ENCODE assay signal across 24 cellular contexts in the genomic region with DNA sequence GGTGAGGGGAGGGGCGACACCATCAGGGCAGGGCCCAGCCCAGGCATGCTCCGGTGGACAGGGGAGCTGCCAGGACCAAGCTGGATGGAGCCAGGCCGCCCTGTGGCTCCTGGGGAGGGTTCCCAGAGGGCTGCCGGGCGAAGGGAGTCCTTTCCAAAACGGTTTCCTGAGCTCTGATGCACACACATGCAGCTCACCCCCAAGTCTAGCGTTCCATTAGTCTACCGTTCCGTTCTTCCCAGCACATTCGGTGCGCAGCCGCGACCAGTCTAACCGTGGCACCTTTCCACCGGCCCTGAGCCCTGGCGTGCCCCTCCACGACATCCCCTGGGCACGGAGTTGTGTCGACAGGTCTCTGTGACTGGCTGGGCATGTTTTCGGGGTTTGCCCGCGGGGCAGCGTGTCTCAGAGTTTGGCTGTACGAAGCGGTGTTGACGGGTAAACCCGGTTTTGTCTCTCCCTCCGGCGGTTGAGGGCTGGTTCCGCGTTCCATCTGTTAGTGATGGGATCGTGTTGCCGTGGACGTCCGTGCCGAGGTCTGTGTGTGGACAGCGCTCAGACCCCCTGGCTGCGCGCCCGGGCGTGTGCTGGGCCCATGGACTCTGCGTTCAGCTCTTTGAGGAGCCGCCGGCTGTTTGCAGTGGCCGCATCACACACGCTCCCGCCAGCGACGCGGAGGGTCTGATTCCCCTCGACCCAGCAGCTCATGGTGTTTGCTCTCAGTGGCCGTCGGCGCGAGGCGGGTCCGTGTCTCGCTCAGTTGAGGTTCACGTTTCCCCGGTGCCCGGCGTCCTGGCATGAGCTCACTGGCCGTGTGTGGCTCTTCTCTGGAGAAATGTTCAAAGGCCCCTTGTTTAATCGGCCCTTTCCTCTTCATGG.
"Had no signal": no experiment of that assay in that cellular context is flagged by ENCODE, and none has a peak within 500 bp of the region (broad histone marks: within the 10 kb centered on the region; RNA-seq: fewer than 3 reads in every experiment).

No MANE protein-coding gene starts in this region.

- H3K36me3 Mint-ChIP-seq: activated CD4-positive, alpha-beta memory T cell treated with anti-CD3 and anti-CD28 coated beads for 36 hours; activated CD8-positive, alpha-beta memory T cell treated with anti-CD3 and anti-CD28 coated beads, Interleukin-2, amount 10 ng/mL, durations not matched to agents 7 days and 5 days; activated naive CD8-positive, alpha-beta T cell treated with anti-CD3 and anti-CD28 coated beads for 36 hours; naive B cell had no signal

- H3K27ac Mint-ChIP-seq: activated B cell treated with CpG ODN at 0.5 μM for 24 hours; activated CD4-positive, alpha-beta memory T cell treated with anti-CD3 and anti-CD28 coated beads for 36 hours; activated CD8-positive, alpha-beta memory T cell treated with anti-CD3 and anti-CD28 coated beads, Interleukin-2, amount 10 ng/mL, durations not matched to agents 7 days and 5 days; activated naive CD8-positive, alpha-beta T cell treated with anti-CD3 and anti-CD28 coated beads for 36 hours; activated T-helper 17 cell treated with anti-CD3 and anti-CD28 coated beads, Interleukin-2, amount 50 U/mL, for 72 hours had no signal

- H3K27ac ChIP-seq: left lung, neutrophil had no signal

- H3K4me3 Mint-ChIP-seq: activated B cell treated with CpG ODN at 0.5 μM for 24 hours; activated CD4-positive, alpha-beta memory T cell treated with anti-CD3 and anti-CD28 coated beads for 36 hours; activated CD8-positive, alpha-beta memory T cell treated with anti-CD3 and anti-CD28 coated beads, Interleukin-2, amount 10 ng/mL, durations not matched to agents 7 days and 5 days; activated naive CD8-positive, alpha-beta T cell treated with anti-CD3 and anti-CD28 coated beads for 36 hours; activated T-helper 17 cell treated with anti-CD3 and anti-CD28 coated beads, Interleukin-2, amount 50 U/mL, for 72 hours had no signal

- ATAC-seq: activated CD8-positive, alpha-beta memory T cell treated with anti-CD3 and anti-CD28 coated beads, Interleukin-2, amount 10 ng/mL, durations not matched to agents 7 days and 5 days; activated T-helper 17 cell treated with anti-CD3 and anti-CD28 coated beads, Interleukin-2, amount 50 U/mL, for 72 hours; left lung; mucosa of descending colon had no signal

- H3K4me1 Mint-ChIP-seq: activated T-helper 17 cell treated with anti-CD3 and anti-CD28 coated beads, Interleukin-2, amount 50 U/mL, for 72 hours had no signal

- FAIRE-seq: endothelial cell of umbilical vein, TTC549 had no signal

- H3K4me1 ChIP-seq: left lung had no signal

- DNase-seq: activated B cell treated with CpG ODN at 0.5 μM for 24 hours; activated CD4-positive, alpha-beta memory T cell treated with anti-CD3 and anti-CD28 coated beads for 36 hours; activated CD4-positive, alpha-beta T cell treated with anti-CD3 and anti-CD28 coated beads for 4 hours; activated CD8-positive, alpha-beta memory T cell treated with anti-CD3 and anti-CD28 coated beads, Interleukin-2, amount 10 ng/mL, durations not matched to agents 7 days and 5 days; activated naive CD4-positive, alpha-beta T cell; activated naive CD8-positive, alpha-beta T cell treated with anti-CD3 and anti-CD28 coated beads for 36 hours; amygdala; dermis blood vessel endothelial cell; effector memory CD4-positive, alpha-beta T cell; foreskin melanocyte; hypothalamus; islet precursor cell; mucosa of descending colon; naive B cell; stimulated activated CD4-positive, alpha-beta T cell treated with anti-CD3 and anti-CD28 coated beads, Interleukin-12 subunit alpha, Interleukin-12 subunit beta, amount 100 ng/mL, for 4 hours; stimulated activated CD4-positive, alpha-beta T cell treated with anti-CD3 and anti-CD28 coated beads, Interleukin-1b, Interleukin-23, amount 100 ng/mL, for 48 hours; stimulated activated naive CD4-positive, alpha-beta T cell treated with Interleukin-2 at 50 U/mL for 16 hours; SW 1271 had no signal

- H3K9me3 ChIP-seq: left lung, mucosa of descending colon, neutrophil, tibial nerve had no signal

- H3K4me3 ChIP-seq: left lung, mucosa of descending colon, tibial nerve had no signal

- H3K36me3 ChIP-seq: left lung, neutrophil, tibial nerve had no signal

- H3K9me3 Mint-ChIP-seq: activated B cell treated with CpG ODN at 0.5 μM for 24 hours; activated CD4-positive, alpha-beta memory T cell treated with anti-CD3 and anti-CD28 coated beads for 36 hours; activated naive CD8-positive, alpha-beta T cell treated with anti-CD3 and anti-CD28 coated beads for 36 hours; activated T-helper 17 cell treated with anti-CD3 and anti-CD28 coated beads, Interleukin-2, amount 50 U/mL, for 72 hours; naive B cell had no signal
